In genomic region chr10:101007099-101007711, GRCh38 we compare ENCODE assay signal across 14 cellular contexts. TPM values are rescaled to one million over a fixed set of nuclear protein-coding genes. Genes with fewer than 3 reads are reported as not detected.
DNase-seq lines count a peak whose midpoint lies in the region; ATAC-seq and TF ChIP-seq lines count a peak whose summit lies in the region.
"Had no signal": no experiment of that assay in that cellular context is flagged by ENCODE, and none has a peak within 500 bp of the region (broad histone marks: within the 10 kb centered on the region; RNA-seq: fewer than 3 reads in every experiment).

No MANE protein-coding gene starts in this region.

- H3K4me3 ChIP-seq in lower lobe of right lung, result no peak overlapping the region

- H3K27me3 Mint-ChIP-seq in chondrocyte (ENCODE audit: low read depth) (no peaks in the 10 kb centered on the region), type B pancreatic cell (no peaks in the 10 kb centered on the region), immature natural killer cell (ENCODE audit: low read depth in 3 of 3) (peaks cover 0 to 2% (median 0%) of the 10 kb centered on the region in 3 donors)
- H3K27me3 Mint-ChIP-seq: CD8-positive, alpha-beta memory T cell had no signal

- H3K27ac Mint-ChIP-seq in chondrocyte (ENCODE audit: unreplicated experiment) (no peak overlapping the region), type B pancreatic cell (no peak overlapping the region), immature natural killer cell (no peak overlapping the region)
- H3K27ac Mint-ChIP-seq: activated T-helper 1 cell treated with anti-CD3 and anti-CD28 coated beads, Interleukin-12 subunit alpha, Interleukin-12 subunit beta, Interleukin-2, Interleukin-4 antibody, amounts not matched to agents 30 ng/mL and 10 ng/mL and 1 ng/mL, durations not matched to agents 14 hours and 24 hours and 36 hours; CD8-positive, alpha-beta memory T cell; T-helper 1 cell treated with Interleukin-12 subunit alpha and Interleukin-12 subunit beta and Interleukin-4 antibody, amounts not matched to agents 30 μg/mL and 1 μg/mL, for 36 hours had no signal

- H3K4me3 Mint-ChIP-seq in chondrocyte (ENCODE audit: unreplicated experiment) (no peak overlapping the region), type B pancreatic cell (no peak overlapping the region), immature natural killer cell (no peak overlapping the region)
- H3K4me3 Mint-ChIP-seq: activated T-helper 1 cell treated with anti-CD3 and anti-CD28 coated beads, Interleukin-12 subunit alpha, Interleukin-12 subunit beta, Interleukin-2, Interleukin-4 antibody, amounts not matched to agents 30 ng/mL and 10 ng/mL and 1 ng/mL, durations not matched to agents 14 hours and 24 hours and 36 hours; CD8-positive, alpha-beta memory T cell; mesothelial cell of epicardium; T-helper 1 cell treated with Interleukin-12 subunit alpha and Interleukin-12 subunit beta and Interleukin-4 antibody, amounts not matched to agents 30 μg/mL and 1 μg/mL, for 36 hours had no signal

- no peaks in the 10 kb centered on the region for H3K9me3 ChIP-seq in KOPT-K1 (ENCODE audit: insufficient read depth, low read length, poor library complexity, severe bottlenecking)
- H3K9me3 ChIP-seq in lower lobe of right lung, result no peaks in the 10 kb centered on the region

- ATAC-seq in lower lobe of right lung, result no peak

- no peak for TF ChIP-seq CTCF in chondrocyte (IDR thresholded peaks at IDR 0.05)
- no peak for TF ChIP-seq CTCF in lower lobe of right lung (IDR thresholded peaks at IDR 0.05)
- TF ChIP-seq CTCF in type B pancreatic cell (conservative IDR thresholded peaks at IDR 0.05), result no peak

- intact Hi-C loops in lower lobe of right lung (cut with DNase I), result no loop called here

- H3K4me1 ChIP-seq in lower lobe of right lung, result peaks cover 43% of the 10 kb centered on the region

- H3K4me1 Mint-ChIP-seq in chondrocyte (ENCODE audit: low read depth), result peaks cover 13% of the 10 kb centered on the region
- no peaks in the 10 kb centered on the region for H3K4me1 Mint-ChIP-seq in type B pancreatic cell (ENCODE audit: unreplicated experiment)
- H3K4me1 Mint-ChIP-seq in immature natural killer cell, result no peaks in the 10 kb centered on the region
- H3K4me1 Mint-ChIP-seq: CD8-positive, alpha-beta memory T cell had no signal

- H3K9me3 Mint-ChIP-seq in chondrocyte (ENCODE audit: low read depth) (no peaks in the 10 kb centered on the region), type B pancreatic cell (no peaks in the 10 kb centered on the region), immature natural killer cell (no peaks in the 10 kb centered on the region)
- H3K9me3 Mint-ChIP-seq: activated T-helper 1 cell treated with anti-CD3 and anti-CD28 coated beads, Interleukin-12 subunit alpha, Interleukin-12 subunit beta, Interleukin-2, Interleukin-4 antibody, amounts not matched to agents 30 ng/mL and 10 ng/mL and 1 ng/mL, durations not matched to agents 14 hours and 24 hours and 36 hours; CD8-positive, alpha-beta memory T cell; mesothelial cell of epicardium; T-helper 1 cell treated with Interleukin-12 subunit alpha and Interleukin-12 subunit beta and Interleukin-4 antibody, amounts not matched to agents 30 μg/mL and 1 μg/mL, for 36 hours had no signal

- DNase-seq in chondrocyte (ENCODE audit: low spot score) (peak; percentile 65), lower lobe of right lung (no peak), superior temporal gyrus (ENCODE audit: extremely low spot score) (peak; percentile 40), islet precursor cell (no peak), type B pancreatic cell (ENCODE audit: extremely low spot score, unreplicated experiment) (no peak), immature natural killer cell (no peak)
- DNase-seq in activated CD4-positive, CD25-positive, alpha-beta regulatory T cell (lab: John Stamatoyannopoulos, UW), result no peak
- DNase-seq: activated CD4-positive, alpha-beta T cell treated with anti-CD3 and anti-CD28 coated beads, Interleukin-2, amount 50 U/mL, for 1 hour; CD8-positive, alpha-beta memory T cell; Karpas-422 had no signal

- H3K27ac ChIP-seq in KOPT-K1 (ENCODE audit: low read depth, low read length, poor library complexity, severe bottlenecking) (peak overlapping the region; percentile 28), lower lobe of right lung (peak overlapping the region; percentile 46)

- H3K36me3 Mint-ChIP-seq in chondrocyte (ENCODE audit: low read depth) (peaks cover 8% of the 10 kb centered on the region), type B pancreatic cell (no peaks in the 10 kb centered on the region), immature natural killer cell (no peaks in the 10 kb centered on the region)

- H3K36me3 ChIP-seq in KOPT-K1 (ENCODE audit: insufficient read depth, low read length) (no peaks in the 10 kb centered on the region), lower lobe of right lung (peaks cover 51% of the 10 kb centered on the region)

- H3K27me3 ChIP-seq in lower lobe of right lung (ENCODE audit: low read depth), result no peaks in the 10 kb centered on the region

RNA-seq across cellular contexts. Expression of gene LZTS2, which starts 7.6 kb away (rescaled TPM):
- total RNA-seq in chondrocyte (58.9 to 80.7 TPM (median 79.4 TPM) in 3 replicates), lower lobe of right lung (52.6 TPM), type B pancreatic cell (ENCODE audit: low replicate concordance) (50.2 and 86.6 TPM in 2 replicates)
- polyA plus RNA-seq in immature natural killer cell, result 10 to 100 TPM in 1 of 3 donors, 1 to 10 TPM in 2; 5.8 to 13.1 (median 7.1) TPM

RNA-seq across cellular contexts. Expression of gene TWNK, which starts 19.9 kb away (rescaled TPM):
- total RNA-seq in chondrocyte, result 4.8 to 6.6 TPM (median 5.4 TPM) in 3 replicates
- total RNA-seq in lower lobe of right lung, result 5.8 TPM
- 11.3 and 19.2 TPM in 2 replicates for total RNA-seq in type B pancreatic cell (ENCODE audit: low replicate concordance)
- polyA plus RNA-seq in immature natural killer cell, result 1 to 10 TPM in 1 of 3 donors, under 1 TPM in 1, not detected in 1; 0.76 to 5.7 TPM

RNA-seq across cellular contexts. Expression of gene MRPL43, which starts 19.9 kb away (rescaled TPM):
- 54.0 to 74.1 TPM (median 57.3 TPM) in 3 replicates for total RNA-seq in chondrocyte
- 59.7 TPM for total RNA-seq in lower lobe of right lung
- 69.7 and 74.2 TPM in 2 replicates for total RNA-seq in type B pancreatic cell (ENCODE audit: low replicate concordance)
- polyA plus RNA-seq in immature natural killer cell, result 100 to 1,000 TPM; 117 to 163 (median 129) TPM

RNA-seq across cellular contexts. Expression of gene PDZD7, which starts 23.7 kb away (rescaled TPM):
- 1.4 to 1.8 TPM (median 1.7 TPM) in 3 replicates for total RNA-seq in chondrocyte
- 1.6 TPM for total RNA-seq in lower lobe of right lung
- total RNA-seq in type B pancreatic cell (ENCODE audit: low replicate concordance), result 1.4 and 2.0 TPM in 2 replicates
- polyA plus RNA-seq in immature natural killer cell, result 1 to 10 TPM in 1 of 3 donors, under 1 TPM in 1, not detected in 1; 0.28 to 1.1 TPM

RNA-seq across cellular contexts. Expression of gene SFXN3, which starts 23.8 kb away (rescaled TPM):
- total RNA-seq in chondrocyte, result 92.4 to 101 TPM (median 96.9 TPM) in 3 replicates
- total RNA-seq in lower lobe of right lung, result 57.8 TPM
- total RNA-seq in type B pancreatic cell (ENCODE audit: low replicate concordance), result 15.3 and 25.7 TPM in 2 replicates
- polyA plus RNA-seq in immature natural killer cell, result 10 to 100 TPM; 18.2 to 23.0 (median 22.0) TPM

Comparison
In these comparisons a context has a peak if more than half of its experiments do, and no peak if none do; other contexts are left out.
1. DNase-seq: peak in chondrocyte (single experiment) and superior temporal gyrus (single experiment); none in lower lobe of right lung (single experiment), activated CD4-positive, CD25-positive, alpha-beta regulatory T cell (0 of 4), islet precursor cell (single experiment), type B pancreatic cell (single experiment) and immature natural killer cell (0 of 3).